ENCODE assay signal across 17 cellular contexts in the genomic region with DNA sequence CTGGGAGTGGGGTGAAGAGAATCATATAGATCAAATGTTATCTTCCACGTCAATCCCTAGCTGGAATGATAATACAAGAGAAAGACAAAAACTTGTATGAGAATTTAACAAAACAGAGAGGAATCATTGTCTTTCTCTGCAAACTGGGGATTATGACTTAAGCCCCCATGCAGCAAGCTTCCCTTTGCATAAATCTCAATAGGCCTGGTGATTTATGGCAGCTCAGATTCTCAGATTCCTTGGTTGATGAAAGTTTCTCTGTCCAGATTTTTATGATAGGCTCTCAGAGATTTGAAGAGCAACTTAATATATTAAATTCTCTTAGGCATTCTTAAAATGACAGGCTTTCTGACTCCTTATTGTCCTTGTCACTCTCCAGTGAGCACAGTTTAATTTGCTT.
"Had no signal": no experiment of that assay in that cellular context is flagged by ENCODE, and none has a peak within 500 bp of the region (broad histone marks: within the 10 kb centered on the region; RNA-seq: fewer than 3 reads in every experiment).

No MANE protein-coding gene starts in this region.

- H3K27me3 ChIP-seq: sigmoid colon, upper lobe of left lung had no signal

- H3K27ac ChIP-seq: sigmoid colon, thoracic aorta, upper lobe of left lung had no signal

- H3K9me3 ChIP-seq: sigmoid colon, SK-N-SH, thoracic aorta, upper lobe of left lung had no signal

- H3K9ac ChIP-seq: SK-N-SH had no signal

- DNase-seq: activated CD4-positive, alpha-beta T cell treated with anti-CD3 and anti-CD28 coated beads, Interleukin-2, amount 50 U/mL, for 1 hour; activated CD8-positive, alpha-beta T cell treated with anti-CD3 and anti-CD28 coated beads, Interleukin-2, amount 10 ng/mL, durations not matched to agents 7 days and 5 days; activated naive CD4-positive, alpha-beta T cell treated with Interleukin-2 at 50 U/mL for 16 hours; activated T-cell treated with anti-CD3 and anti-CD28 coated beads, Interleukin-2, amount 50 U/mL, for 1 hour; aorta; dermis blood vessel endothelial cell; effector memory CD4-positive, alpha-beta T cell; foreskin melanocyte; hypothalamus; nephron progenitor cell; sigmoid colon; SK-N-SH; stimulated activated CD4-positive, alpha-beta T cell treated with anti-CD3 and anti-CD28 coated beads, Interleukin-4, amount 100 ng/mL, for 1 hour; stimulated activated naive CD4-positive, alpha-beta T cell; T-helper 2 cell; upper lobe of left lung had no signal

- H3K4me3 ChIP-seq: sigmoid colon, thoracic aorta, upper lobe of left lung had no signal

- H3K4me1 ChIP-seq: upper lobe of left lung had no signal

- H3K4me2 ChIP-seq: SK-N-SH had no signal

- H3K36me3 ChIP-seq: sigmoid colon, thoracic aorta, upper lobe of left lung had no signal
